In genomic region chr13:108850706-108851105, GRCh38 we compare ENCODE assay signal across 16 cellular contexts.
DNase-seq lines count a peak whose midpoint lies in the region; ATAC-seq and TF ChIP-seq lines count a peak whose summit lies in the region.
"Had no signal": no experiment of that assay in that cellular context is flagged by ENCODE, and none has a peak within 500 bp of the region (broad histone marks: within the 10 kb centered on the region; RNA-seq: fewer than 3 reads in every experiment).

No MANE protein-coding gene starts in this region.

- DNase-seq in Ammon's horn (ENCODE audit: low spot score) (peak; percentile 35), adipocyte (ENCODE audit: low read depth) (peak; percentile 8), inferior parietal cortex (ENCODE audit: extremely low spot score) (peak; percentile 41), osteoblast (ENCODE audit: insufficient read length, low spot score, missing footprints) (no peak)
- DNase-seq: C1 segment of cervical spinal cord; Calu3; CD4-positive, alpha-beta T cell; DMS 273 treated with DMSO at 0.1 percent for 48 hours; H9 had no signal

- peak overlapping the region; percentile 6 to 70 (median 54) for H3K27ac Mint-ChIP-seq in nephron
- H3K27ac Mint-ChIP-seq: B cell; CD4-positive, alpha-beta T cell; GM23338 had no signal

- H3K9me3 ChIP-seq in adipocyte (ENCODE audit: control insufficient read depth, low read length): no peaks in the 10 kb centered on the region
- no peaks in the 10 kb centered on the region for H3K9me3 ChIP-seq in osteoblast (ENCODE audit: low read depth, low read length)

- no peaks in the 10 kb centered on the region for H3K9me3 Mint-ChIP-seq in nephron
- H3K9me3 Mint-ChIP-seq: CD4-positive, alpha-beta T cell; GM23338; H9 had no signal

- H3K79me2 ChIP-seq in osteoblast (ENCODE audit: insufficient read depth, low read length): no peaks in the 10 kb centered on the region

- TF ChIP-seq CTCF in nephron (IDR thresholded peaks at IDR 0.05; ENCODE audit: unreplicated experiment in 3 of 3) (no peak), osteoblast (IDR thresholded peaks at IDR 0.05; ENCODE audit: extremely low read depth, low read depth, low read length) (no peak)

- H3K36me3 ChIP-seq in adipocyte (ENCODE audit: control insufficient read depth, insufficient read depth, low read length, severe bottlenecking) (no peaks in the 10 kb centered on the region), osteoblast (ENCODE audit: insufficient read depth, low read length) (no peaks in the 10 kb centered on the region)

- no peak for ATAC-seq in GM21528 (IDR thresholded peaks at IDR 0.05; ENCODE audit: low FRiP score, unreplicated experiment)
- ATAC-seq in GM21576 (IDR thresholded peaks at IDR 0.05; ENCODE audit: unreplicated experiment): no peak
- no peak for ATAC-seq in HG03159 (IDR thresholded peaks at IDR 0.05; ENCODE audit: unreplicated experiment)
- ATAC-seq: GM23338 had no signal

- H3K27ac ChIP-seq in osteoblast (ENCODE audit: low read depth, low read length): no peak overlapping the region
- H3K27ac ChIP-seq: 22Rv1 had no signal

- H3K4me2 ChIP-seq in osteoblast (ENCODE audit: insufficient read depth, low read length): no peak overlapping the region
- H3K4me2 ChIP-seq: GM23338 had no signal

- H3K4me1 Mint-ChIP-seq in nephron: peaks cover 19% of the 10 kb centered on the region

- H2AFZ ChIP-seq in osteoblast (ENCODE audit: low read length): no peak overlapping the region

- H3K27me3 ChIP-seq in adipocyte (replicated peaks; ENCODE audit: control insufficient read depth, insufficient read depth, low read length) (no peaks in the 10 kb centered on the region), osteoblast (ENCODE audit: insufficient read depth, low read length) (no peaks in the 10 kb centered on the region)

- H3K4me3 ChIP-seq in adipocyte (ENCODE audit: low read length) (no peak overlapping the region), osteoblast (ENCODE audit: insufficient read depth, low read length) (no peak overlapping the region)
- H3K4me3 ChIP-seq: GM23338 had no signal

- H3K4me3 Mint-ChIP-seq in nephron: no peak overlapping the region
- H3K4me3 Mint-ChIP-seq: B cell; CD4-positive, alpha-beta T cell; GM23338; H9 had no signal

- H3K36me3 Mint-ChIP-seq in nephron (ENCODE audit: low read depth): no peaks in the 10 kb centered on the region

- no peak overlapping the region for H3K9ac ChIP-seq in adipocyte (ENCODE audit: low read length)

- no peaks in the 10 kb centered on the region for H4K20me1 ChIP-seq in osteoblast (ENCODE audit: insufficient read depth, low read length)

- H3K4me1 ChIP-seq in adipocyte (ENCODE audit: control insufficient read depth, insufficient read depth, low read length): no peaks in the 10 kb centered on the region
- no peaks in the 10 kb centered on the region for H3K4me1 ChIP-seq in osteoblast (ENCODE audit: insufficient read depth, low read length)

- peaks cover 4% of the 10 kb centered on the region for H3K27me3 Mint-ChIP-seq in nephron (ENCODE audit: low read depth)
- H3K27me3 Mint-ChIP-seq: B cell had no signal
